Comparison of ENCODE assay signal across 8 cellular contexts in genomic region chr1:221743416-221744208, GRCh38. TPM values are rescaled to one million over a fixed set of nuclear protein-coding genes. Genes with fewer than 3 reads are reported as not detected.
DNase-seq lines count a peak whose midpoint lies in the region; ATAC-seq and TF ChIP-seq lines count a peak whose summit lies in the region.

No MANE protein-coding gene starts in this region.

- DNase-seq in left ventricle myocardium inferior, result no peak
- DNase-seq in Right ventricle myocardium inferior (ENCODE audit: missing footprints), result no peak
- DNase-seq in HT1080 (ENCODE audit: low read depth), result peak; percentile 56
- no peak for DNase-seq in lower leg skin (ENCODE audit: low spot score in 2 of 2)
- no peak for DNase-seq in type B pancreatic cell (ENCODE audit: extremely low spot score, unreplicated experiment)

- H3K4me1 Mint-ChIP-seq in type B pancreatic cell (ENCODE audit: unreplicated experiment), result peaks cover 17% of the 10 kb centered on the region

- no peaks in the 10 kb centered on the region for H3K27me3 ChIP-seq in left ventricle myocardium inferior (ENCODE audit: low read depth)

- no peak for TF ChIP-seq POLR2A in lower leg skin (IDR thresholded peaks at IDR 0.05)

- H3K27ac ChIP-seq in left ventricle myocardium inferior (replicated peaks) (peak overlapping the region; percentile 98), angular gyrus (ENCODE audit: low read depth, low read length) (peak overlapping the region; percentile 92)

- H3K9me3 ChIP-seq in left ventricle myocardium inferior (replicated peaks), result no peaks in the 10 kb centered on the region

- peak overlapping the region; percentile 90 for H3K4me3 Mint-ChIP-seq in type B pancreatic cell

- no peak for TF ChIP-seq CTCF in left ventricle myocardium inferior (IDR thresholded peaks at IDR 0.05; ENCODE audit: borderline replicate concordance)
- no peak for TF ChIP-seq CTCF in lower leg skin (IDR thresholded peaks at IDR 0.05)
- no peak for TF ChIP-seq CTCF in type B pancreatic cell (conservative IDR thresholded peaks at IDR 0.05)

- H3K27ac Mint-ChIP-seq in type B pancreatic cell, result peak overlapping the region; percentile 89

- H3K36me3 ChIP-seq in left ventricle myocardium inferior, result peaks cover 2% of the 10 kb centered on the region

- intact Hi-C loops in left ventricle myocardium inferior (cut with micrococcal nuclease) (loop anchor here (10.0 kb wide), 1 partner anchor 199 kb away; no protein-coding TSS in a partner anchor), Right ventricle myocardium inferior (cut with DNase I) (loop anchor here (2.0 to 10.0 kb wide), 7 partner anchors 91 to 949 kb away; no protein-coding TSS in a partner anchor), lower leg skin (cut with DNase I; ENCODE audit: low total_unique reads) (no loop called here)

- ATAC-seq in Right ventricle myocardium inferior (no peak), GM21515 (IDR thresholded peaks at IDR 0.05; ENCODE audit: unreplicated experiment) (no peak), HG03457 (IDR thresholded peaks at IDR 0.05; ENCODE audit: unreplicated experiment) (no peak)

- WGBS in lower leg skin, 2 donors, result 41% methylated on average over 16 of the region's 16 CpGs

- peaks cover 4% of the 10 kb centered on the region for H3K27me3 Mint-ChIP-seq in type B pancreatic cell

- no peaks in the 10 kb centered on the region for H3K9me3 Mint-ChIP-seq in type B pancreatic cell

- H3K36me3 Mint-ChIP-seq in type B pancreatic cell, result peaks cover 6% of the 10 kb centered on the region

- peaks cover 38% of the 10 kb centered on the region for H3K4me1 ChIP-seq in left ventricle myocardium inferior

- H3K4me3 ChIP-seq in left ventricle myocardium inferior (peak overlapping the region; percentile 80), lower leg skin (ENCODE audit: low read depth, poor library complexity, severe bottlenecking) (peak overlapping the region; percentile 57)

RNA-seq across cellular contexts. Expression of gene DUSP10, which starts 1.7 kb away (rescaled TPM):
- total RNA-seq in left ventricle myocardium inferior (4.6 TPM), Right ventricle myocardium inferior (3.2 TPM), lower leg skin (10 to 100 TPM; 11.8 to 20.9 (median 14.6) TPM), type B pancreatic cell (ENCODE audit: low replicate concordance) (19.6 and 29.4 TPM in 2 replicates)
- 59.9 and 76.5 TPM in 2 replicates for total RNA-seq in HT1080 (2014; rRNA removed; shearing (Covaris generic))
- 32.7 and 38.0 TPM in 2 replicates for polyA plus RNA-seq in HT1080 (2015; cell fraction: cytosol; rRNA removed)
- 38.8 and 45.2 TPM in 2 replicates for polyA plus RNA-seq in HT1080 (2015; cell fraction: nucleus; rRNA removed)
